ENCODE assay signal across 8 cellular contexts in the genomic region with DNA sequence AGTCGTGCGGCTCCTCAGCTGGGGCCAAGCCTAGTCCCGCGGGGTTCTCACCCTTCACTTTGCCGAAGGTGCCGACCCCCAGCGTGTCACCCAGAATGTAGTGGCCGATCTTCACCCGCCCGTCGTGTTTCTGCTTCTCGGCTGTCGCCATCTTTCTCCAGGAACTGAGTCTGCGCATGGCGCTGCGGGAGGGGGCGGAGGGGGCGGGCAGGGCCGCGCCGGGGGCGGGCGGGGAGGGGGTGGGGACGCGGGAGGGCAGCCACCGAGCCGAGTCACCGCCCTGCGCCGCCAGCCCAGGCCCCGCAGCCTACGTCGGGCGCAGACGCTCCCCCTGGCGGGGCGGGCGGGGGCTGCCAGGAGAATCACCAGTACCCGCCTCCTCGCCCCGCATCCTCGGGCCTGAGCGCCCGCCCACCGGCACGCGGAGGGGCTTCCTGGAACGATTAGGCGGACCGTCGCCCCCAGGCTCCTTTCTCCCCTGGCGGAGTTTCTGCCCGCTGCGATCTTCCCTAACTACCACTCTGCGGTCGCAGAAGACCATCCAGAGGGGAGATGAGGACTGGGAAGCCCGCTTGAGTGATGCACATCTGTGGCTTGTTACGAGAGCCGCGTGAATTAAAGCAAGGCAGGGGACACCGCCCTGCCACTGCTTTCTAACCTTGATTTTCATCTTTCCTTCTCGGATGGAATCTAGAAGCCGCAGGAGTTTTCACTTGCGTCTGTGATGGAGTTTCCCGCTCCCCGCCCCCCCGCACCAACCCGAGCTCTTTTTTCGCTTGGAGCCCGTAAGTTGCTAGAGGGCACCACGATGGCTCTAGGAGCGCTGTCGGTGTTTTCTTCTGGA. TPM values are rescaled to one million over a fixed set of nuclear protein-coding genes. Genes with fewer than 3 reads are reported as not detected.
DNase-seq lines count a peak whose midpoint lies in the region; ATAC-seq and TF ChIP-seq lines count a peak whose summit lies in the region.

Gene PRKAA1 (minus strand): TSS at position 363 of the 844 bp plus-strand sequence. CDS start 185 bp downstream, at position 178.

- TF ChIP-seq CTCF in GM12872 (IDR thresholded peaks at IDR 0.05; ENCODE audit: insufficient read depth, low read depth, low read length) (peak; percentile 64; the same call in 2 of the 3 replicates), osteoblast (IDR thresholded peaks at IDR 0.05; ENCODE audit: extremely low read depth, low read depth, low read length) (peak; percentile 36), testis (IDR thresholded peaks at IDR 0.05) (peak in 2 of 3 experiments; percentile 57 to 62)

- peaks cover 12% of the 10 kb centered on the region for H3K36me3 Mint-ChIP-seq in activated naive CD4-positive, alpha-beta T cell treated with anti-CD3 and anti-CD28 coated beads, Interleukin-2, amount 50 U/mL, for 24 hours

- ATAC-seq in HG02642 (IDR thresholded peaks at IDR 0.05; ENCODE audit: poor library complexity, unreplicated experiment) (peak; percentile 98), SK-N-SH treated with all-trans-retinoic acid at 6 μM for 48 hours (peak; percentile 95)

- H3K4me1 Mint-ChIP-seq in activated naive CD4-positive, alpha-beta T cell treated with anti-CD3 and anti-CD28 coated beads, Interleukin-2, amount 50 U/mL, for 24 hours: peaks cover 52% of the 10 kb centered on the region

- H3K4me3 Mint-ChIP-seq in activated naive CD4-positive, alpha-beta T cell treated with anti-CD3 and anti-CD28 coated beads, Interleukin-2, amount 50 U/mL, for 24 hours: peak within 1 kb of the TSS; percentile 91

- peak within 1 kb of the TSS; percentile 89 for H3K27ac Mint-ChIP-seq in activated naive CD4-positive, alpha-beta T cell treated with anti-CD3 and anti-CD28 coated beads, Interleukin-2, amount 50 U/mL, for 24 hours

- H3K27me3 ChIP-seq in osteoblast (ENCODE audit: insufficient read depth, low read length): no peaks in the 10 kb centered on the region
- no peaks in the 10 kb centered on the region for H3K27me3 ChIP-seq in testis

- H3K9me3 Mint-ChIP-seq in activated naive CD4-positive, alpha-beta T cell treated with anti-CD3 and anti-CD28 coated beads, Interleukin-2, amount 50 U/mL, for 24 hours: no peaks in the 10 kb centered on the region

- H4K20me1 ChIP-seq in osteoblast (ENCODE audit: insufficient read depth, low read length): peaks cover 24% of the 10 kb centered on the region

- H3K4me3 ChIP-seq in osteoblast (ENCODE audit: insufficient read depth, low read length): peak within 1 kb of the TSS; percentile 96
- peak within 1 kb of the TSS; percentile 66 to 96 for H3K4me3 ChIP-seq in testis

- peaks cover 3% of the 10 kb centered on the region for H3K36me3 ChIP-seq in osteoblast (ENCODE audit: insufficient read depth, low read length)
- no peaks in the 10 kb centered on the region for H3K36me3 ChIP-seq in testis (ENCODE audit: low read depth, missing control alignments)

- H3K9me3 ChIP-seq in osteoblast (ENCODE audit: low read depth, low read length) (no peaks in the 10 kb centered on the region), testis (no peaks in the 10 kb centered on the region)

- no peaks in the 10 kb centered on the region for H3K27me3 Mint-ChIP-seq in activated naive CD4-positive, alpha-beta T cell treated with anti-CD3 and anti-CD28 coated beads, Interleukin-2, amount 50 U/mL, for 24 hours

- peak within 1 kb of the TSS; percentile 96 for H3K4me2 ChIP-seq in osteoblast (ENCODE audit: insufficient read depth, low read length)

- H3K4me1 ChIP-seq in osteoblast (ENCODE audit: insufficient read depth, low read length) (peaks cover 18% of the 10 kb centered on the region), testis (peaks cover 15% of the 10 kb centered on the region)

- H3K27ac ChIP-seq in osteoblast (ENCODE audit: low read depth, low read length): peak within 1 kb of the TSS; percentile 88
- H3K27ac ChIP-seq in testis: peak within 1 kb of the TSS; percentile 94 to 96

- peak within 1 kb of the TSS; percentile 100 for H2AFZ ChIP-seq in osteoblast (ENCODE audit: low read length)

- H3K79me2 ChIP-seq in osteoblast (ENCODE audit: insufficient read depth, low read length): peaks cover 44% of the 10 kb centered on the region

- intact Hi-C loops in testis (cut with DNase I; ENCODE audit: low total_unique reads): no loop called here

- WGBS in testis, 2 donors: 0 to 1% methylated on average over 15 to 59 of the region's 73 CpGs

- TF ChIP-seq POLR2A in testis (IDR thresholded peaks at IDR 0.05): peak; percentile 8

- DNase-seq in NCI-H1092 treated with DMSO at 0.1 percent for 48 hours (lab: John Stamatoyannopoulos, UW) (peak; percentile 89), glomerular endothelial cell (ENCODE audit: extremely low read depth, low read depth, low spot score) (no peak), osteoblast (ENCODE audit: insufficient read length, low spot score, missing footprints) (peak; percentile 99), testis (peak; percentile 92)

TF ChIP-seq in SK-N-SH treated with all-trans-retinoic acid at 6 μM for 48 hours, 23 proteins besides CTCF, POLR2A, EP300 and RAD21:
- TF ChIP-seq TOX (CRISPR knock-in tag; IDR thresholded peaks at IDR 0.05; ENCODE audit: borderline replicate concordance) (no peak), ZNF565 (CRISPR knock-in tag; conservative IDR thresholded peaks at IDR 0.05; ENCODE audit: low read depth) (no peak), TCF4 (CRISPR knock-in tag; IDR thresholded peaks at IDR 0.05; ENCODE audit: borderline replicate concordance) (no peak)
- TF ChIP-seq, protein P1, sequence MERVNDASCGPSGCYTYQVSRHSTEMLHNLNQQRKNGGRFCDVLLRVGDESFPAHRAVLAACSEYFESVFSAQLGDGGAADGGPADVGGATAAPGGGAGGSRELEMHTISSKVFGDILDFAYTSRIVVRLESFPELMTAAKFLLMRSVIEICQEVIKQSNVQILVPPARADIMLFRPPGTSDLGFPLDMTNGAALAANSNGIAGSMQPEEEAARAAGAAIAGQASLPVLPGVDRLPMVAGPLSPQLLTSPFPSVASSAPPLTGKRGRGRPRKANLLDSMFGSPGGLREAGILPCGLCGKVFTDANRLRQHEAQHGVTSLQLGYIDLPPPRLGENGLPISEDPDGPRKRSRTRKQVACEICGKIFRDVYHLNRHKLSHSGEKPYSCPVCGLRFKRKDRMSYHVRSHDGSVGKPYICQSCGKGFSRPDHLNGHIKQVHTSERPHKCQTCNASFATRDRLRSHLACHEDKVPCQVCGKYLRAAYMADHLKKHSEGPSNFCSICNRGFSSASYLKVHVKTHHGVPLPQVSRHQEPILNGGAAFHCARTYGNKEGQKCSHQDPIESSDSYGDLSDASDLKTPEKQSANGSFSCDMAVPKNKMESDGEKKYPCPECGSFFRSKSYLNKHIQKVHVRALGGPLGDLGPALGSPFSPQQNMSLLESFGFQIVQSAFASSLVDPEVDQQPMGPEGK (CRISPR knock-in tag; IDR thresholded peaks at IDR 0.05; ENCODE audit: borderline replicate concordance): no peak; the same call in 1 of the 2 replicates
- TF ChIP-seq, protein P2, sequence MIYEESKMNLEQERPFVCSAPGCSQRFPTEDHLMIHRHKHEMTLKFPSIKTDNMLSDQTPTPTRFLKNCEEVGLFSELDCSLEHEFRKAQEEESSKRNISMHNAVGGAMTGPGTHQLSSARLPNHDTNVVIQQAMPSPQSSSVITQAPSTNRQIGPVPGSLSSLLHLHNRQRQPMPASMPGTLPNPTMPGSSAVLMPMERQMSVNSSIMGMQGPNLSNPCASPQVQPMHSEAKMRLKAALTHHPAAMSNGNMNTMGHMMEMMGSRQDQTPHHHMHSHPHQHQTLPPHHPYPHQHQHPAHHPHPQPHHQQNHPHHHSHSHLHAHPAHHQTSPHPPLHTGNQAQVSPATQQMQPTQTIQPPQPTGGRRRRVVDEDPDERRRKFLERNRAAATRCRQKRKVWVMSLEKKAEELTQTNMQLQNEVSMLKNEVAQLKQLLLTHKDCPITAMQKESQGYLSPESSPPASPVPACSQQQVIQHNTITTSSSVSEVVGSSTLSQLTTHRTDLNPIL (CRISPR knock-in tag; IDR thresholded peaks at IDR 0.05; ENCODE audit: low read depth): no peak

RNA-seq across cellular contexts. Expression of gene PRKAA1, which starts in this region (rescaled TPM):
- total RNA-seq in glomerular endothelial cell (79.3 and 90.7 TPM in 2 replicates), osteoblast (95.5 and 110 TPM in 2 replicates), testis (10 to 100 TPM; 81.7 to 92.8 TPM)
- polyA plus RNA-seq in testis (ENCODE audit: insufficient read depth, low read depth, low replicate concordance): 144 TPM
